Comparison of ENCODE assay signal across 15 cellular contexts in the genomic region with DNA sequence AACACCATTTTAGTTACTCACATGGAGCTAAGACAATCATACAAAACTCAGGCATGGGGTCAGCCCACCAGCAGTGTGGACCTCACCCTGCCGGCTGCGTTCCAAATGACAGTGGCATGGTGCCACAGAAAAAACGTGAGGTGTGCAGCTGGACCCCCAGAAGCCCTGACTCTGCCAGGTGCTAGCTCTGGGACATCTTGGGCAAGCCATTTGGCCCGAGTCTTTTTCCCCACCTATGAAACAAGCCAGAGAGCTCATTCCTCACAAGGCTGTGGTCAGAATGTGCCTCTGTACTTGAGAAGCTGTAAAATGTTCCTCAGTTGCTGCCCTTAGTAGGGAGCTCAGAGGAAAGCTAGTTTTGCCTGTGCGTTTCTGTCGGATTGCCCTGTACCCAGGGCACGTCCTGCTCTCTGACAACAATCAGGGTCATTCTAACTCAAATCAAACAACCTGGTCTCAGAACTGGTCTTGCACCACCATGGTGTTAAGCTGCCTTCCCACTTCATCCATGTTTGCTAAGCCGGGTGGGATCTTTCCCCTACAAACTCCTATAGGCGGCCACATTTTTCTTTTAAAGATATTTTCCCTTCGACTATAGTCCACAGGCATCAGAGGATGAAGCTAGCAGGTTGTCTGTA. TPM values are rescaled to one million over a fixed set of nuclear protein-coding genes. Genes with fewer than 3 reads are reported as not detected.
DNase-seq lines count a peak whose midpoint lies in the region; ATAC-seq and TF ChIP-seq lines count a peak whose summit lies in the region.
"Had no signal": no experiment of that assay in that cellular context is flagged by ENCODE, and none has a peak within 500 bp of the region (broad histone marks: within the 10 kb centered on the region; RNA-seq: fewer than 3 reads in every experiment).

No MANE protein-coding gene starts in this region.

- H3K27me3 Mint-ChIP-seq in CD4-positive, alpha-beta memory T cell, result no peaks in the 10 kb centered on the region
- H3K27me3 Mint-ChIP-seq in effector memory CD8-positive, alpha-beta T cell, result no peaks in the 10 kb centered on the region
- H3K27me3 Mint-ChIP-seq: activated CD4-positive, alpha-beta memory T cell treated with anti-CD3 and anti-CD28 coated beads for 36 hours had no signal

- intact Hi-C loops in CD4-positive, alpha-beta memory T cell (cut with micrococcal nuclease), result no loop called here
- intact Hi-C loops in dorsolateral prefrontal cortex (cut with DNase I), result no loop called here

- POLR2A ChIA-PET in CD4-positive, alpha-beta memory T cell (lab: Charles Lee; ENCODE audit: partially characterized antibody), result no interaction called here

- H3K27ac ChIP-seq in CD4-positive, alpha-beta memory T cell (ENCODE audit: low read depth, low read length), result no peak overlapping the region
- peak overlapping the region in 16 of 59 donors; percentile 1 to 60 (median 32) for H3K27ac ChIP-seq in dorsolateral prefrontal cortex

- H3K9me3 ChIP-seq in CD4-positive, alpha-beta memory T cell (ENCODE audit: control insufficient read depth in 1 of 2, low read length in 2 of 2), result no peaks in the 10 kb centered on the region
- H3K9me3 ChIP-seq in Loucy (ENCODE audit: insufficient read depth, low read depth, low read length) (no peaks in the 10 kb centered on the region), neuron (ENCODE audit: low read length) (no peaks in the 10 kb centered on the region)
- H3K9me3 ChIP-seq: breast epithelium had no signal

- TF ChIP-seq CTCF in Loucy (conservative IDR thresholded peaks at IDR 0.05; ENCODE audit: low read length) (no peak), dorsolateral prefrontal cortex (IDR thresholded peaks at IDR 0.05 in 54 of 56, conservative IDR thresholded peaks at IDR 0.05 in 2 of 56; ENCODE audit: low read depth in 1 of 56, partially characterized antibody in 56 of 56) (no peak)

- peaks cover 24% of the 10 kb centered on the region for H3F3A ChIP-seq in Loucy (ENCODE audit: low read depth)

- H3K4me1 ChIP-seq in CD4-positive, alpha-beta memory T cell (ENCODE audit: insufficient read depth, low read length), result peaks cover 51% of the 10 kb centered on the region
- peaks cover 78% of the 10 kb centered on the region for H3K4me1 ChIP-seq in Loucy (ENCODE audit: insufficient read depth, low read length, poor library complexity, severe bottlenecking)
- peaks cover 28% of the 10 kb centered on the region for H3K4me1 ChIP-seq in neuron (ENCODE audit: insufficient read depth, low read length)
- H3K4me1 ChIP-seq: breast epithelium had no signal

- peaks cover 25 to 52% (median 38%) of the 10 kb centered on the region in 4 donors for H3K4me1 Mint-ChIP-seq in CD4-positive, alpha-beta memory T cell
- H3K4me1 Mint-ChIP-seq in effector memory CD8-positive, alpha-beta T cell (ENCODE audit: low read depth in 2 of 2), result peaks cover 55 to 57% of the 10 kb centered on the region in 2 donors

- H4K20me1 ChIP-seq in Loucy (ENCODE audit: insufficient read depth, low read length, poor library complexity, severe bottlenecking), result no peaks in the 10 kb centered on the region

- no peak overlapping the region for H2AFZ ChIP-seq in Loucy (ENCODE audit: low read length)
- peak overlapping the region; percentile 11 for H2AFZ ChIP-seq in neuron (ENCODE audit: low read depth, low read length)

- H3K9me3 Mint-ChIP-seq in CD4-positive, alpha-beta memory T cell, result no peaks in the 10 kb centered on the region
- no peaks in the 10 kb centered on the region for H3K9me3 Mint-ChIP-seq in effector memory CD8-positive, alpha-beta T cell
- H3K9me3 Mint-ChIP-seq: activated CD4-positive, alpha-beta memory T cell treated with anti-CD3 and anti-CD28 coated beads for 36 hours had no signal

- peak overlapping the region in 5 of 7 donors; percentile 3 to 96 (median 35) for H3K27ac Mint-ChIP-seq in CD4-positive, alpha-beta memory T cell
- H3K27ac Mint-ChIP-seq in effector memory CD8-positive, alpha-beta T cell, result peak overlapping the region; percentile 81 to 90
- H3K27ac Mint-ChIP-seq: activated CD4-positive, alpha-beta memory T cell treated with anti-CD3 and anti-CD28 coated beads for 36 hours had no signal

- CTCF ChIA-PET in CD4-positive, alpha-beta memory T cell (lab: Charles Lee; ENCODE audit: partially characterized antibody), result no interaction called here

- ATAC-seq in effector memory CD8-positive, alpha-beta T cell (replicated peaks), result no peak
- ATAC-seq in GM18870 (IDR thresholded peaks at IDR 0.05; ENCODE audit: unreplicated experiment), result no peak

- no peaks in the 10 kb centered on the region for H3K36me3 Mint-ChIP-seq in CD4-positive, alpha-beta memory T cell
- peaks cover 5% of the 10 kb centered on the region for H3K36me3 Mint-ChIP-seq in effector memory CD8-positive, alpha-beta T cell (ENCODE audit: insufficient read depth)
- H3K36me3 Mint-ChIP-seq: activated CD4-positive, alpha-beta memory T cell treated with anti-CD3 and anti-CD28 coated beads for 36 hours had no signal

- H3K4me3 Mint-ChIP-seq in CD4-positive, alpha-beta memory T cell, result no peak overlapping the region
- peak overlapping the region; percentile 17 to 32 for H3K4me3 Mint-ChIP-seq in effector memory CD8-positive, alpha-beta T cell
- H3K4me3 Mint-ChIP-seq: activated CD4-positive, alpha-beta memory T cell treated with anti-CD3 and anti-CD28 coated beads for 36 hours had no signal

- no peak for DNase-seq in CD4-positive, alpha-beta memory T cell
- no peak for DNase-seq in effector memory CD8-positive, alpha-beta T cell
- no peak for DNase-seq in activated naive CD4-positive, alpha-beta T cell (lab: John Stamatoyannopoulos, UW)
- no peak for DNase-seq in dorsolateral prefrontal cortex
- no peak for DNase-seq in HuH-7.5 (ENCODE audit: low spot score)
- DNase-seq: activated CD4-positive, alpha-beta memory T cell treated with anti-CD3 and anti-CD28 coated beads for 36 hours; NCI-H1417; NCI-H510A treated with DMSO at 0.1 percent for 48 hours; stimulated activated CD4-positive, alpha-beta T cell treated with anti-CD3 and anti-CD28 coated beads, Interleukin-4, amount 100 ng/mL, for 1 hour; T-helper 9 cell had no signal

- H3K9me2 ChIP-seq in Loucy (replicated peaks; ENCODE audit: low read depth, low read length), result no peaks in the 10 kb centered on the region

- H3K27me3 ChIP-seq in CD4-positive, alpha-beta memory T cell (ENCODE audit: insufficient read depth, low read length), result no peaks in the 10 kb centered on the region
- H3K27me3 ChIP-seq in Loucy (ENCODE audit: insufficient read depth, low read length, poor library complexity, severe bottlenecking) (no peaks in the 10 kb centered on the region), neuron (ENCODE audit: insufficient read depth, low read length) (no peaks in the 10 kb centered on the region), dorsolateral prefrontal cortex (no peaks in the 10 kb centered on the region)
- H3K27me3 ChIP-seq: breast epithelium had no signal

- no peaks in the 10 kb centered on the region for H3K36me3 ChIP-seq in CD4-positive, alpha-beta memory T cell (ENCODE audit: insufficient read depth, low read length)
- H3K36me3 ChIP-seq in Loucy (ENCODE audit: insufficient read depth, low read length) (no peaks in the 10 kb centered on the region), neuron (ENCODE audit: insufficient read depth, low read length) (no peaks in the 10 kb centered on the region)
- H3K36me3 ChIP-seq: breast epithelium had no signal

- H3K4me3 ChIP-seq in CD4-positive, alpha-beta memory T cell (ENCODE audit: low read length in 2 of 2), result no peak overlapping the region
- H3K4me3 ChIP-seq in Loucy (ENCODE audit: low read length, poor library complexity, severe bottlenecking) (peak overlapping the region; percentile 68), neuron (ENCODE audit: low read length) (no peak overlapping the region), dorsolateral prefrontal cortex (no peak overlapping the region)
- H3K4me3 ChIP-seq: breast epithelium had no signal

- H3K9ac ChIP-seq in Loucy (ENCODE audit: low read depth, low read length, poor library complexity, severe bottlenecking), result peak overlapping the region; percentile 87

- peaks cover 37% of the 10 kb centered on the region for H3K79me2 ChIP-seq in Loucy (ENCODE audit: insufficient read depth, low read length)

- H3K4me2 ChIP-seq in Loucy (ENCODE audit: low read depth, low read length, poor library complexity, severe bottlenecking), result peak overlapping the region; percentile 82

RNA-seq across cellular contexts. Expression of gene LIPC, which starts 44.9 kb away (rescaled TPM):
- total RNA-seq in CD4-positive, alpha-beta memory T cell, result under 1 TPM in 1 of 2 experiments, not detected in 1; 0.41 TPM
- polyA plus RNA-seq in CD4-positive, alpha-beta memory T cell, result 1 to 10 TPM in 1 of 2 donors, under 1 TPM in 1; 0.25 to 2.4 TPM
- 1 to 10 TPM in 100 of 120 experiments, under 1 TPM in 20; 0.46 to 4.2 (median 1.7) TPM for total RNA-seq in dorsolateral prefrontal cortex
- total RNA-seq: activated CD4-positive, alpha-beta memory T cell treated with anti-CD3 and anti-CD28 coated beads for 36 hours; RPMI7951 had no signal

Comparison
In these comparisons a context has a peak if more than half of its experiments do, and no peak if none do; other contexts are left out.
1. H3K4me3 Mint-ChIP-seq: peak in effector memory CD8-positive, alpha-beta T cell (2 of 2); none in CD4-positive, alpha-beta memory T cell (0 of 8).